ENCODE assay signal across 11 cellular contexts in the genomic region with DNA sequence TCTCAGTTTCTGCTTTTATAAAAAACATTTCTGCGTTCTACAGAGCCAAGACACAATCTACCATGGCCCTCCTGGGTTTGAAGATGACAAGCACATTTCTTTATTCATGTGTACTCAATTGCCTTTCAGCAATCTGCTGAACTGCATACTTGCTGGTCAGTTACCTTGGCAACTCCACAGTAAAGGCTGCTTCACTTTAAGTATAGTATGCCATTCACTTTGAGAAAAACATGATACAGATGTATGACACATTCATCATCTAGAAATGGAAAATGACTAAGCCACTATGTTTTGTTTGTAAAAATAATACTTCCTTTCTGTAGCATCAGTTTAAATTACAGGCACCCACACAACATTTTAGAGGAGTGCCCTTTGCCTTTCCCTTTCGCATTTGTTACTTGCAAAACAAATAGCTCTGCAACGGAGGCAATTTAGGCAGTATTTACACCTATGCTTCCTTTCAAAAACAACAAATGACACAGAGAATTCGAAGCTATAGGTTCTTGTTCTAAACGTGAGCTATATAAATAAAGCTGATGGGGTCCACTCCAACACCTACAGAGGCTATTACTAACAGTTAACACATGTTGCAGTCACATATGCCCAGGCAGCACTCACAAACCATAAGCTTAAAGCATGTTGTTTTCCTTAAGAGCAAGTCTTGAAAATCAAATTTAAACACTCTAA. TPM values are rescaled to one million over a fixed set of nuclear protein-coding genes. Genes with fewer than 3 reads are reported as not detected.
DNase-seq lines count a peak whose midpoint lies in the region; ATAC-seq and TF ChIP-seq lines count a peak whose summit lies in the region.
"Had no signal": no experiment of that assay in that cellular context is flagged by ENCODE, and none has a peak within 500 bp of the region (broad histone marks: within the 10 kb centered on the region; RNA-seq: fewer than 3 reads in every experiment).

No MANE protein-coding gene starts in this region.

- H3K27me3 Mint-ChIP-seq in activated CD4-positive, alpha-beta T cell treated with anti-CD3 and anti-CD28 coated beads for 36 hours, result peaks cover 8% of the 10 kb centered on the region
- H3K27me3 Mint-ChIP-seq in activated CD4-positive, alpha-beta T cell treated with anti-CD3 and anti-CD28 coated beads, Interleukin-2, amount 10 ng/mL, durations not matched to agents 7 days and 5 days, result peaks cover 10% of the 10 kb centered on the region

- H3K4me3 ChIP-seq in choroid plexus epithelial cell (ENCODE audit: low read depth, low read length), result no peak overlapping the region
- H3K4me3 ChIP-seq: K562 had no signal

- DNase-seq in activated CD4-positive, alpha-beta T cell treated with anti-CD3 and anti-CD28 coated beads for 36 hours, result peak; percentile 15
- no peak for DNase-seq in activated CD4-positive, alpha-beta T cell treated with anti-CD3 and anti-CD28 coated beads, Interleukin-2, amount 10 ng/mL, durations not matched to agents 7 days and 5 days
- peak; percentile 98 for DNase-seq in NCI-H1092 treated with DMSO at 0.1 percent for 48 hours (lab: John Stamatoyannopoulos, UW)
- DNase-seq in choroid plexus epithelial cell (ENCODE audit: low read depth), result peak; percentile 96
- DNase-seq in smooth muscle cell of the brain vasculature (ENCODE audit: low read depth, low spot score), result peak; percentile 67
- no peak for DNase-seq in C1 segment of cervical spinal cord (lab: John Stamatoyannopoulos, UW)
- DNase-seq in NCI-H1105 treated with DMSO at 0.1 percent for 48 hours (lab: John Stamatoyannopoulos, UW), result no peak
- DNase-seq: Calu3 had no signal

- POLR2A ChIA-PET in activated CD4-positive, alpha-beta T cell treated with anti-CD3 and anti-CD28 coated beads for 36 hours (lab: Charles Lee), result interaction anchor here (0.9 kb wide), 1 partner anchor 12 kb away, joined by 3 read pairs; no protein-coding TSS in a partner anchor
- POLR2A ChIA-PET in activated CD4-positive, alpha-beta T cell treated with anti-CD3 and anti-CD28 coated beads, Interleukin-2, amount 10 ng/mL, durations not matched to agents 7 days and 5 days (lab: Charles Lee), result no interaction called here

- H3K4me3 Mint-ChIP-seq in activated CD4-positive, alpha-beta T cell treated with anti-CD3 and anti-CD28 coated beads for 36 hours, result no peak overlapping the region
- H3K4me3 Mint-ChIP-seq in activated CD4-positive, alpha-beta T cell treated with anti-CD3 and anti-CD28 coated beads, Interleukin-2, amount 10 ng/mL, durations not matched to agents 7 days and 5 days, result no peak overlapping the region
- H3K4me3 Mint-ChIP-seq: activated naive CD8-positive, alpha-beta T cell had no signal

- H3K4me1 Mint-ChIP-seq in activated CD4-positive, alpha-beta T cell treated with anti-CD3 and anti-CD28 coated beads for 36 hours, result peaks cover 7% of the 10 kb centered on the region
- H3K4me1 Mint-ChIP-seq in activated CD4-positive, alpha-beta T cell treated with anti-CD3 and anti-CD28 coated beads, Interleukin-2, amount 10 ng/mL, durations not matched to agents 7 days and 5 days, result no peaks in the 10 kb centered on the region

- CTCF ChIA-PET in activated CD4-positive, alpha-beta T cell treated with anti-CD3 and anti-CD28 coated beads for 36 hours (lab: Charles Lee), result interaction anchor here (0.9 kb wide), 1 partner anchor 9 kb away, joined by 3 read pairs; no protein-coding TSS in a partner anchor
- CTCF ChIA-PET in activated CD4-positive, alpha-beta T cell treated with anti-CD3 and anti-CD28 coated beads, Interleukin-2, amount 10 ng/mL, durations not matched to agents 7 days and 5 days (lab: Charles Lee), result no interaction called here

- intact Hi-C loops in activated CD4-positive, alpha-beta T cell treated with anti-CD3 and anti-CD28 coated beads for 36 hours (cut with DNase I, micrococcal nuclease), result no loop called here

- no peak overlapping the region for H3K27ac Mint-ChIP-seq in activated CD4-positive, alpha-beta T cell treated with anti-CD3 and anti-CD28 coated beads for 36 hours
- H3K27ac Mint-ChIP-seq in activated CD4-positive, alpha-beta T cell treated with anti-CD3 and anti-CD28 coated beads, Interleukin-2, amount 10 ng/mL, durations not matched to agents 7 days and 5 days, result no peak overlapping the region
- H3K27ac Mint-ChIP-seq: activated naive CD8-positive, alpha-beta T cell had no signal

- TF ChIP-seq CTCF in choroid plexus epithelial cell (conservative IDR thresholded peaks at IDR 0.05; ENCODE audit: low read depth, low read length), result no peak

- no peaks in the 10 kb centered on the region for H3K9me3 Mint-ChIP-seq in activated CD4-positive, alpha-beta T cell treated with anti-CD3 and anti-CD28 coated beads for 36 hours (ENCODE audit: low read depth)
- H3K9me3 Mint-ChIP-seq in activated CD4-positive, alpha-beta T cell treated with anti-CD3 and anti-CD28 coated beads, Interleukin-2, amount 10 ng/mL, durations not matched to agents 7 days and 5 days, result no peaks in the 10 kb centered on the region

- peak; percentile 98 for ATAC-seq in activated CD4-positive, alpha-beta T cell treated with anti-CD3 and anti-CD28 coated beads for 36 hours
- no peak for ATAC-seq in HG03097 (IDR thresholded peaks at IDR 0.05; ENCODE audit: low FRiP score, unreplicated experiment)
- ATAC-seq: K562 had no signal

- H3K36me3 Mint-ChIP-seq in activated CD4-positive, alpha-beta T cell treated with anti-CD3 and anti-CD28 coated beads for 36 hours (ENCODE audit: low read depth), result no peaks in the 10 kb centered on the region
- no peaks in the 10 kb centered on the region for H3K36me3 Mint-ChIP-seq in activated CD4-positive, alpha-beta T cell treated with anti-CD3 and anti-CD28 coated beads, Interleukin-2, amount 10 ng/mL, durations not matched to agents 7 days and 5 days (ENCODE audit: low read depth)
- H3K36me3 Mint-ChIP-seq: activated naive CD8-positive, alpha-beta T cell had no signal

RNA-seq across cellular contexts. Expression of a gene that starts 23.5 kb away (rescaled TPM):
- 1 to 10 TPM in 1 of 2 experiments, under 1 TPM in 1; 0.39 to 1.1 TPM for total RNA-seq in activated CD4-positive, alpha-beta T cell treated with anti-CD3 and anti-CD28 coated beads for 36 hours
- total RNA-seq in activated CD4-positive, alpha-beta T cell treated with anti-CD3 and anti-CD28 coated beads, Interleukin-2, amount 10 ng/mL, durations not matched to agents 7 days and 5 days, result not detected

Comparison
In these comparisons a context has a peak if more than half of its experiments do, and no peak if none do; other contexts are left out.
1. DNase-seq: peak in activated CD4-positive, alpha-beta T cell treated with anti-CD3 and anti-CD28 coated beads for 36 hours (single experiment), NCI-H1092 treated with DMSO at 0.1 percent for 48 hours (single experiment), choroid plexus epithelial cell (single experiment) and smooth muscle cell of the brain vasculature (single experiment); none in activated CD4-positive, alpha-beta T cell treated with anti-CD3 and anti-CD28 coated beads, Interleukin-2, amount 10 ng/mL, durations not matched to agents 7 days and 5 days (single experiment), C1 segment of cervical spinal cord (0 of 14) and NCI-H1105 treated with DMSO at 0.1 percent for 48 hours (single experiment).